20 cellular contexts compared by ENCODE assay signal in the genomic region with DNA sequence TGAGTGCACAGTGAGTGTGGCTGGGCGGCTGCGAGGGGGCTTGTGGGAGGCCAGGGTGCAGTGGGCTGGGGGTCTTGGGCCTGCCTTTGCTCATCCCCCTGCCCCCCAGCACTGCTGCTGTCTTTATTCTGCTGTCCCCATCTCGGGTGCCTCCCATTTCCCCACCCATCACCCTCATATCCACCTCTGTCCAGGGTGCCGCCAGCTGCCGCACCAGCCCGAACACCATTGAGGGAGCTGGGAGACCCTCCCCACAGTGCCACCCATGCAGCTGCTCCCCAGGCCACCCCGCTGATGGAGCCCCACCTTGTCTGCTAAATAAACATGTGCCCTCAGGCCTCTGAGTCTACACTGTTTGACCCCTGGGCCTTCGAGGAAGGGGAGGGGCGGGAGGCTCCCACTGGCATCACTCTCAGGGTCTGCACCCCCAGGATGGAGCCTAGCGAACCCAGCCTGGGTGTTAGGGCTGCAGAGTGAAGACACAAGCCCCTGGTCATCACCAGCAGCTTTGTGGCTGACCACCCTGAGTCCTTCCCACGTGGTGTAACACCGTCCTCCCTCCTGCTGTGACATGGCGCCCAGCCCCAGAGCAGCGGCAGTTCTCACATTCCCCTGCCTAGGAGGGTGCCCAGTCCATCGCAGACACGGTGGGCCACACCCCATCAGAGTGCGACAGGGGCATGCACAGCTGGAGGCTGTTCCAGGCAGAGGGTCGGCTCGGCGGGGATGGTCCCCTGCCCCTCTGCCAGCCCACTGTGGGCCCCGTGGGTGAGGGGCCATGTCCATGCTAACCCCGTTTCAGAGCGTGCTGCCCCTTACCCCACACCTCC. TPM values are rescaled to one million over a fixed set of nuclear protein-coding genes. Genes with fewer than 3 reads are reported as not detected.
"Had no signal": no experiment of that assay in that cellular context is flagged by ENCODE, and none has a peak within 500 bp of the region (broad histone marks: within the 10 kb centered on the region; RNA-seq: fewer than 3 reads in every experiment).

No MANE protein-coding gene starts in this region.

- H3K36me3 ChIP-seq: esophagus squamous epithelium, suprapubic skin had no signal

- H3K4me1 Mint-ChIP-seq: activated CD4-positive, alpha-beta memory T cell treated with anti-CD3 and anti-CD28 coated beads, Interleukin-2, amount 10 ng/mL, durations not matched to agents 7 days and 5 days; activated naive CD4-positive, alpha-beta T cell treated with anti-CD3 and anti-CD28 coated beads, Interleukin-2, amount 50 U/mL, for 24 hours; central memory CD8-positive, alpha-beta T cell had no signal

- H3K9me3 Mint-ChIP-seq: activated CD4-positive, alpha-beta memory T cell treated with anti-CD3 and anti-CD28 coated beads, Interleukin-2, amount 10 ng/mL, durations not matched to agents 7 days and 5 days; activated naive CD4-positive, alpha-beta T cell treated with anti-CD3 and anti-CD28 coated beads, Interleukin-2, amount 50 U/mL, for 24 hours; activated T-cell treated with anti-CD3 and anti-CD28 coated beads, Interleukin-2, amount 50 U/mL, for 24 hours; central memory CD8-positive, alpha-beta T cell; WTC11 had no signal

- H3K27me3 ChIP-seq: esophagus squamous epithelium, suprapubic skin had no signal

- H3K27ac ChIP-seq: skin epidermis, suprapubic skin had no signal

- H3K27ac Mint-ChIP-seq: activated CD4-positive, alpha-beta memory T cell treated with anti-CD3 and anti-CD28 coated beads, Interleukin-2, amount 10 ng/mL, durations not matched to agents 7 days and 5 days; activated naive CD4-positive, alpha-beta T cell treated with anti-CD3 and anti-CD28 coated beads, Interleukin-2, amount 50 U/mL, for 24 hours; activated T-cell treated with anti-CD3 and anti-CD28 coated beads, Interleukin-2, amount 50 U/mL, for 24 hours; naive thymus-derived CD4-positive, alpha-beta T cell; WTC11 had no signal

- H3K27me3 Mint-ChIP-seq: activated CD4-positive, alpha-beta memory T cell treated with anti-CD3 and anti-CD28 coated beads, Interleukin-2, amount 10 ng/mL, durations not matched to agents 7 days and 5 days; activated naive CD4-positive, alpha-beta T cell treated with anti-CD3 and anti-CD28 coated beads, Interleukin-2, amount 50 U/mL, for 24 hours; activated T-cell treated with anti-CD3 and anti-CD28 coated beads, Interleukin-2, amount 50 U/mL, for 24 hours; central memory CD8-positive, alpha-beta T cell had no signal

- ATAC-seq: naive thymus-derived CD4-positive, alpha-beta T cell; WTC11 had no signal

- H3K36me3 Mint-ChIP-seq: activated naive CD4-positive, alpha-beta T cell treated with anti-CD3 and anti-CD28 coated beads, Interleukin-2, amount 50 U/mL, for 24 hours; naive thymus-derived CD4-positive, alpha-beta T cell; WTC11 had no signal

- H3K9me3 ChIP-seq: esophagus squamous epithelium, suprapubic skin had no signal

- H3K4me3 ChIP-seq: esophagus squamous epithelium, skin epidermis, suprapubic skin had no signal

- H3K4me3 Mint-ChIP-seq: activated CD4-positive, alpha-beta memory T cell treated with anti-CD3 and anti-CD28 coated beads, Interleukin-2, amount 10 ng/mL, durations not matched to agents 7 days and 5 days; activated naive CD4-positive, alpha-beta T cell treated with anti-CD3 and anti-CD28 coated beads, Interleukin-2, amount 50 U/mL, for 24 hours; activated T-cell treated with anti-CD3 and anti-CD28 coated beads, Interleukin-2, amount 50 U/mL, for 24 hours; central memory CD8-positive, alpha-beta T cell; naive thymus-derived CD4-positive, alpha-beta T cell; WTC11 had no signal

- DNase-seq: activated CD4-positive, alpha-beta memory T cell treated with anti-CD3 and anti-CD28 coated beads, Interleukin-2, amount 10 ng/mL, durations not matched to agents 7 days and 5 days; activated CD4-positive, alpha-beta T cell treated with anti-CD3 and anti-CD28 coated beads for 4 hours; activated T-cell treated with anti-CD3 and anti-CD28 coated beads, Interleukin-2, amount 50 U/mL, for 24 hours; cortex of kidney; effector CD4-positive, alpha-beta T cell; esophagus squamous epithelium; glutamatergic neuron; naive thymus-derived CD4-positive, alpha-beta T cell; stimulated activated CD4-positive, alpha-beta T cell treated with anti-CD3 and anti-CD28 coated beads, Interleukin-4, amount 100 ng/mL, for 24 hours; stimulated activated naive CD4-positive, alpha-beta T cell; T-helper 2 cell; trophoblast cell had no signal

RNA-seq across cellular contexts. Expression of a gene that starts 4.1 kb away (rescaled TPM):
- total RNA-seq: activated CD4-positive, alpha-beta memory T cell treated with anti-CD3 and anti-CD28 coated beads, Interleukin-2, amount 10 ng/mL, durations not matched to agents 7 days and 5 days; endothelial cell of umbilical vein; fibroblast of villous mesenchyme; lung microvascular endothelial cell; naive thymus-derived CD4-positive, alpha-beta T cell had no signal
- polyA plus RNA-seq: endothelial cell of umbilical vein; naive thymus-derived CD4-positive, alpha-beta T cell had no signal
